9 cellular contexts compared by ENCODE assay signal in genomic region chr17:80441133-80441578, GRCh38. TPM values are rescaled to one million over a fixed set of nuclear protein-coding genes. Genes with fewer than 3 reads are reported as not detected.
DNase-seq lines count a peak whose midpoint lies in the region; ATAC-seq and TF ChIP-seq lines count a peak whose summit lies in the region.
"Had no signal": no experiment of that assay in that cellular context is flagged by ENCODE, and none has a peak within 500 bp of the region (broad histone marks: within the 10 kb centered on the region; RNA-seq: fewer than 3 reads in every experiment).

No MANE protein-coding gene starts in this region.

- peaks cover 0 to under 1% (median 0%) of the 10 kb centered on the region in 7 donors for H3K9me3 Mint-ChIP-seq in CD14-positive monocyte
- H3K9me3 Mint-ChIP-seq in endodermal cell = no peaks in the 10 kb centered on the region
- peaks cover under 1% of the 10 kb centered on the region for H3K9me3 Mint-ChIP-seq in stimulated activated memory B cell treated with anti-CD40 and anti-IgM and Interleukin-4, amounts not matched to agents 10 μg/mL and 1 μg/mL and 100 μg/mL, for 72 hours

- H3K36me3 Mint-ChIP-seq in CD14-positive monocyte = no peaks in the 10 kb centered on the region
- H3K36me3 Mint-ChIP-seq in endodermal cell (ENCODE audit: low read depth) = no peaks in the 10 kb centered on the region
- peaks cover 21% of the 10 kb centered on the region for H3K36me3 Mint-ChIP-seq in stimulated activated memory B cell treated with anti-CD40 and anti-IgM and Interleukin-4, amounts not matched to agents 10 μg/mL and 1 μg/mL and 100 μg/mL, for 72 hours

- H3K9ac ChIP-seq in endodermal cell (ENCODE audit: extremely low read depth, low read length, poor library complexity, severe bottlenecking) = no peak overlapping the region

- TF ChIP-seq CTCF in CD14-positive monocyte (IDR thresholded peaks at IDR 0.05) (no peak), endodermal cell (conservative IDR thresholded peaks at IDR 0.05) (peak; percentile 56), dorsolateral prefrontal cortex (IDR thresholded peaks at IDR 0.05 in 54 of 56, conservative IDR thresholded peaks at IDR 0.05 in 2 of 56; ENCODE audit: low read depth in 1 of 56, partially characterized antibody in 56 of 56) (no peak)

- 16 to 22% methylated on average over 6 to 14 of the region's 14 CpGs for WGBS in endodermal cell (ENCODE audit: insufficient coverage in 1 of 2, insufficient read length in 1 of 2), 2 experiments

- no peak for ATAC-seq in stimulated activated memory B cell treated with anti-CD40 and anti-IgM and Interleukin-4, amounts not matched to agents 10 μg/mL and 1 μg/mL and 100 μg/mL, for 72 hours

- no peak overlapping the region for H3K4me3 Mint-ChIP-seq in CD14-positive monocyte
- no peak overlapping the region for H3K4me3 Mint-ChIP-seq in endodermal cell
- no peak overlapping the region for H3K4me3 Mint-ChIP-seq in stimulated activated memory B cell treated with anti-CD40 and anti-IgM and Interleukin-4, amounts not matched to agents 10 μg/mL and 1 μg/mL and 100 μg/mL, for 72 hours
- H3K4me3 Mint-ChIP-seq: activated naive CD8-positive, alpha-beta T cell had no signal

- H3K27ac ChIP-seq in endodermal cell (ENCODE audit: low read depth, low read length) (no peak overlapping the region), dorsolateral prefrontal cortex (peak overlapping the region in 1 of 59 donors; percentile 97)

- intact Hi-C loops in CD14-positive monocyte (cut with micrococcal nuclease) = no loop called here
- intact Hi-C loops in dorsolateral prefrontal cortex (cut with DNase I) = no loop called here

- H3K27ac Mint-ChIP-seq in CD14-positive monocyte = no peak overlapping the region
- H3K27ac Mint-ChIP-seq in endodermal cell = no peak overlapping the region
- H3K27ac Mint-ChIP-seq in stimulated activated memory B cell treated with anti-CD40 and anti-IgM and Interleukin-4, amounts not matched to agents 10 μg/mL and 1 μg/mL and 100 μg/mL, for 72 hours = no peak overlapping the region
- H3K27ac Mint-ChIP-seq: activated naive CD8-positive, alpha-beta T cell had no signal

- peaks cover 0 to 2% (median under 1%) of the 10 kb centered on the region in 3 donors for H3K27me3 Mint-ChIP-seq in CD14-positive monocyte (ENCODE audit: low read depth in 3 of 3)
- H3K27me3 Mint-ChIP-seq in endodermal cell (ENCODE audit: insufficient read depth) = peaks cover 17% of the 10 kb centered on the region
- peaks cover 50% of the 10 kb centered on the region for H3K27me3 Mint-ChIP-seq in stimulated activated memory B cell treated with anti-CD40 and anti-IgM and Interleukin-4, amounts not matched to agents 10 μg/mL and 1 μg/mL and 100 μg/mL, for 72 hours
- H3K27me3 Mint-ChIP-seq: activated naive CD8-positive, alpha-beta T cell had no signal

- DNase-seq in CD14-positive monocyte (ENCODE audit: low spot score) (peak; percentile 45), HuH-7.5 (ENCODE audit: low spot score) (peak; percentile 88), endodermal cell (peak; percentile 98), dorsolateral prefrontal cortex (no peak)
- peak; percentile 36 to 41 for DNase-seq in activated CD4-positive, alpha-beta T cell treated with anti-CD3 and anti-CD28 coated beads for 24 hours (ENCODE audit: low read depth in 2 of 2)
- DNase-seq in stimulated activated CD4-positive, alpha-beta T cell treated with anti-CD3 and anti-CD28 coated beads, Interleukin-1b, Interleukin-23, amount 100 ng/mL, for 4 hours (ENCODE audit: low read depth in 2 of 2) = peak; percentile 27 to 45
- DNase-seq in NK-92 treated with Interleukin-12 subunit alpha and Interleukin-12 subunit beta, amount 100 ng/mL, for 24 hours (lab: John Stamatoyannopoulos, UW) = no peak

- H3K9me3 ChIP-seq in endodermal cell (ENCODE audit: control insufficient read depth, low read length) = no peaks in the 10 kb centered on the region

- H3K4me3 ChIP-seq in endodermal cell (ENCODE audit: low read length) (no peak overlapping the region), dorsolateral prefrontal cortex (no peak overlapping the region)

- H3K4me1 Mint-ChIP-seq in CD14-positive monocyte (no peaks in the 10 kb centered on the region), endodermal cell (no peaks in the 10 kb centered on the region)
- H3K4me1 Mint-ChIP-seq in stimulated activated memory B cell treated with anti-CD40 and anti-IgM and Interleukin-4, amounts not matched to agents 10 μg/mL and 1 μg/mL and 100 μg/mL, for 72 hours = peaks cover 5% of the 10 kb centered on the region

- no peaks in the 10 kb centered on the region for H3K36me3 ChIP-seq in endodermal cell (ENCODE audit: control insufficient read depth, insufficient read depth, low read length)

- no peaks in the 10 kb centered on the region for H3K4me1 ChIP-seq in endodermal cell (ENCODE audit: control insufficient read depth, insufficient read depth, low read length)

- H3K27me3 ChIP-seq in endodermal cell (ENCODE audit: control insufficient read depth, insufficient read depth, low read length, poor library complexity, severe bottlenecking) (peaks cover 32% of the 10 kb centered on the region), dorsolateral prefrontal cortex (no peaks in the 10 kb centered on the region)

RNA-seq across cellular contexts. Expression of gene ENDOV, which starts 26.2 kb away (rescaled TPM):
- 10 to 100 TPM; 10.4 to 13.3 TPM for polyA plus RNA-seq in CD14-positive monocyte
- total RNA-seq in endodermal cell (10 to 100 TPM; 38.8 to 47.1 TPM), dorsolateral prefrontal cortex (10 to 100 TPM; 21.4 to 61.2 (median 36.5) TPM)
- 33.2 TPM for polyA plus RNA-seq in endodermal cell (2013, experiment 1 of 2)
- 32.9 TPM for polyA plus RNA-seq in endodermal cell (2013, experiment 2 of 2)

RNA-seq across cellular contexts. Expression of gene NPTX1, which starts 35.3 kb away (rescaled TPM):
- not detected for polyA plus RNA-seq in CD14-positive monocyte
- total RNA-seq in endodermal cell = 1 to 10 TPM in 1 of 2 donors, under 1 TPM in 1; 0.24 to 2.3 TPM
- polyA plus RNA-seq in endodermal cell (2013, experiment 1 of 2) = 2.3 TPM
- 1.2 TPM for polyA plus RNA-seq in endodermal cell (2013, experiment 2 of 2)
- 100 to 1,000 TPM in 119 of 120 experiments, 10 to 100 TPM in 1; 88.1 to 345 (median 239) TPM for total RNA-seq in dorsolateral prefrontal cortex

Comparison
In these comparisons a context has a peak if more than half of its experiments do, and no peak if none do; other contexts are left out.
1. DNase-seq: peak in CD14-positive monocyte (single experiment), HuH-7.5 (single experiment), activated CD4-positive, alpha-beta T cell treated with anti-CD3 and anti-CD28 coated beads for 24 hours (2 of 2), endodermal cell (single experiment) and stimulated activated CD4-positive, alpha-beta T cell treated with anti-CD3 and anti-CD28 coated beads, Interleukin-1b, Interleukin-23, amount 100 ng/mL, for 4 hours (2 of 2); none in NK-92 treated with Interleukin-12 subunit alpha and Interleukin-12 subunit beta, amount 100 ng/mL, for 24 hours (single experiment) and dorsolateral prefrontal cortex (0 of 10).
2. RNA of gene NPTX1, which starts 35.3 kb away (total RNA-seq): 88.1 to 345 TPM in dorsolateral prefrontal cortex; 0.24 to 2.3 TPM in endodermal cell; every median in the first group is over 10 times any median in the second.